Comparison of ENCODE assay signal across 21 cellular contexts in genomic region chr7:111895049-111895448, GRCh38.
DNase-seq lines count a peak whose midpoint lies in the region; ATAC-seq, FAIRE-seq and TF ChIP-seq lines count a peak whose summit lies in the region.
"Had no signal": no experiment of that assay in that cellular context is flagged by ENCODE, and none has a peak within 500 bp of the region (broad histone marks: within the 10 kb centered on the region; RNA-seq: fewer than 3 reads in every experiment).

No MANE protein-coding gene starts in this region.

- no peak overlapping the region for H3K27ac Mint-ChIP-seq in T-helper 2 cell treated with Interferon-gamma antibody and Interleukin-4, amounts not matched to agents 5 μg/mL and 100 μg/mL, for 36 hours
- H3K27ac Mint-ChIP-seq: B cell; CD4-positive, alpha-beta T cell; CD8-positive, alpha-beta T cell had no signal

- H3K9ac ChIP-seq in IMR-90 (ENCODE audit: low read depth, low read length): no peak overlapping the region
- no peak overlapping the region for H3K9ac ChIP-seq in H1 (replicated peaks in 1 of 4; ENCODE audit: extremely low read depth in 1 of 4, low read depth in 3 of 4, low read length in 3 of 4)
- H3K9ac ChIP-seq: BLaER1 treated with 17β-estradiol and CSF1 and Interleukin-3, amounts not matched to agents 10 nM and 100 nM had no signal

- FAIRE-seq in A549 (lab: Jason Lieb, UNC) (no peak), H1 (lab: Jason Lieb, UNC) (no peak)
- FAIRE-seq: A204.1, D721Med, G401.6, GM12891, GM19239 had no signal

- H3K36me3 ChIP-seq in IMR-90 (ENCODE audit: control insufficient read depth, insufficient read depth, low read length) (peaks cover 8% of the 10 kb centered on the region; the same call in 1 of the 2 replicates), H1 (ENCODE audit: control insufficient read depth in 2 of 4, insufficient read depth in 4 of 4, low read length in 3 of 4) (no peaks in the 10 kb centered on the region), testis (ENCODE audit: low read depth, missing control alignments) (no peaks in the 10 kb centered on the region)

- H3K27ac ChIP-seq in A549 (no peak overlapping the region), IMR-90 (ENCODE audit: insufficient read depth, low read length) (no peak overlapping the region), H1 (ENCODE audit: low read depth, low read length) (no peak overlapping the region), testis (no peak overlapping the region)
- H3K27ac ChIP-seq: BLaER1 treated with 17β-estradiol and CSF1 and Interleukin-3, amounts not matched to agents 10 nM and 100 nM; C4-2B had no signal

- DNase-seq in A549 (ENCODE audit: low read depth in 1 of 2, low spot score in 1 of 2) (no peak), IMR-90 (no peak), H1 (ENCODE audit: low read depth in 1 of 2, low spot score in 2 of 2) (no peak), testis (no peak)
- no peak for DNase-seq in T-helper 2 cell treated with Interferon-gamma antibody and Interleukin-4, amounts not matched to agents 5 μg/mL and 100 μg/mL, for 36 hours (ENCODE audit: low spot score)
- DNase-seq: 8988T; AML-193; Caco-2; Calu3; CD4-positive, alpha-beta T cell; CD8-positive, alpha-beta T cell; DMS79 treated with DMSO at 0.1 percent for 48 hours; GF-D8 had no signal

- no peak for TF ChIP-seq RAD21 in A549 (conservative IDR thresholded peaks at IDR 0.05 in 1 of 2, IDR thresholded peaks at IDR 0.05 in 1 of 2)
- no peak for TF ChIP-seq RAD21 in IMR-90 (IDR thresholded peaks at IDR 0.05; ENCODE audit: low read length)
- TF ChIP-seq RAD21 in H1 (IDR thresholded peaks at IDR 0.05 in 1 of 2, conservative IDR thresholded peaks at IDR 0.05 in 1 of 2; ENCODE audit: low read depth in 2 of 2, low read length in 2 of 2): no peak

- no peaks in the 10 kb centered on the region for H3K4me1 Mint-ChIP-seq in T-helper 2 cell treated with Interferon-gamma antibody and Interleukin-4, amounts not matched to agents 5 μg/mL and 100 μg/mL, for 36 hours (ENCODE audit: low read depth)
- H3K4me1 Mint-ChIP-seq: B cell had no signal

- no peak overlapping the region for H2AK9ac ChIP-seq in IMR-90 (replicated peaks; ENCODE audit: low read depth, low read length, poor library complexity)

- no peak overlapping the region for H2AK5ac ChIP-seq in IMR-90 (ENCODE audit: low read depth, low read length)
- H2AK5ac ChIP-seq in H1 (ENCODE audit: low read depth, low read length): no peak overlapping the region

- H3K79me1 ChIP-seq in IMR-90 (ENCODE audit: low read depth in 1 of 2, low read length in 2 of 2) (no peaks in the 10 kb centered on the region), H1 (ENCODE audit: low read depth, low read length) (no peaks in the 10 kb centered on the region)

- H3K56ac ChIP-seq in IMR-90 (ENCODE audit: extremely low read depth, insufficient read depth, low read length) (no peak overlapping the region), H1 (replicated peaks; ENCODE audit: insufficient read length, low read depth, low read length) (no peak overlapping the region)

- H4K20me1 ChIP-seq in IMR-90 (ENCODE audit: insufficient read depth, low read length) (no peaks in the 10 kb centered on the region), H1 (replicated peaks in 1 of 2; ENCODE audit: control insufficient read depth in 1 of 2, insufficient read depth in 2 of 2, low read length in 2 of 2) (no peaks in the 10 kb centered on the region)

- H2AFZ ChIP-seq in IMR-90 (replicated peaks; ENCODE audit: low read length, poor library complexity) (no peak overlapping the region), H1 (ENCODE audit: low read length) (no peak overlapping the region)

- H3K23ac ChIP-seq in IMR-90 (ENCODE audit: low read depth, low read length) (no peak overlapping the region), H1 (ENCODE audit: insufficient read length) (no peak overlapping the region)

- POLR2A ChIA-PET in A549 (lab: Yijun Ruan, JAX): no interaction called here
- POLR2A ChIA-PET in IMR-90 (lab: Charles Lee; ENCODE audit: unreplicated experiment): no interaction called here
- POLR2A ChIA-PET in H1 (lab: Charles Lee; ENCODE audit: partially characterized antibody): no interaction called here

- H3K18ac ChIP-seq in IMR-90 (ENCODE audit: low read depth, low read length) (no peak overlapping the region), H1 (ENCODE audit: extremely low read depth, low read length) (no peak overlapping the region)

- H3K9me1 ChIP-seq in IMR-90 (ENCODE audit: insufficient read depth, low read length): peaks cover 5% of the 10 kb centered on the region; the same call in 1 of the 2 replicates

- H3K4me2 ChIP-seq in A549: no peak overlapping the region
- H3K4me2 ChIP-seq in IMR-90 (ENCODE audit: low read depth, low read length): no peak overlapping the region
- no peak overlapping the region for H3K4me2 ChIP-seq in H1 (ENCODE audit: insufficient read depth in 1 of 2, low read depth in 2 of 2, low read length in 2 of 2)
- H3K4me2 ChIP-seq: BLaER1 treated with 17β-estradiol and CSF1 and Interleukin-3, amounts not matched to agents 10 nM and 100 nM had no signal

- no peaks in the 10 kb centered on the region for H3K79me2 ChIP-seq in H1 (ENCODE audit: control insufficient read depth in 1 of 2, insufficient read depth in 2 of 2, low read length in 2 of 2)

- H2BK120ac ChIP-seq in IMR-90 (ENCODE audit: low read depth, low read length) (no peak overlapping the region), H1 (replicated peaks; ENCODE audit: low read depth, low read length) (no peak overlapping the region)

- H4K5ac ChIP-seq in IMR-90 (ENCODE audit: low read depth, low read length) (no peak overlapping the region), H1 (ENCODE audit: insufficient read length, low read depth, low read length) (no peak overlapping the region)

- no peak overlapping the region for H3K4me3 ChIP-seq in A549
- no peak overlapping the region for H3K4me3 ChIP-seq in IMR-90 (ENCODE audit: insufficient read depth, low read depth, low read length)
- no peak overlapping the region for H3K4me3 ChIP-seq in H1 (ENCODE audit: extremely low read depth in 1 of 4, insufficient read depth in 2 of 4, low read depth in 3 of 4, low read length in 4 of 4)
- no peak overlapping the region for H3K4me3 ChIP-seq in testis
- H3K4me3 ChIP-seq: BLaER1 treated with 17β-estradiol and CSF1 and Interleukin-3, amounts not matched to agents 10 nM and 100 nM had no signal

- in situ Hi-C loops in IMR-90 (cut with MboI; ENCODE audit: low sequenced_read_pairs): no loop called here

- CTCF ChIA-PET in A549 (lab: Yijun Ruan, JAX): interaction anchor here (1.0 to 1.5 kb wide), 2 partner anchors 11 to 142 kb away, joined by 3 read pairs; no protein-coding TSS in a partner anchor
- CTCF ChIA-PET in IMR-90 (lab: Yijun Ruan, JAX): no interaction called here
- CTCF ChIA-PET in H1 (lab: Charles Lee; ENCODE audit: partially characterized antibody): interaction anchor here (1.1 kb wide), 1 partner anchor 72 kb away, joined by 3 read pairs; no protein-coding TSS in a partner anchor

- H3K9me3 ChIP-seq in A549 (no peaks in the 10 kb centered on the region), IMR-90 (ENCODE audit: control insufficient read depth, insufficient read depth, low read length) (no peaks in the 10 kb centered on the region), H1 (ENCODE audit: insufficient read depth in 2 of 2, low read depth in 1 of 2, low read length in 1 of 2) (no peaks in the 10 kb centered on the region), testis (no peaks in the 10 kb centered on the region)
- H3K9me3 ChIP-seq: BLaER1 treated with 17β-estradiol and CSF1 and Interleukin-3, amounts not matched to agents 10 nM and 100 nM; Caco-2 had no signal

- H4K91ac ChIP-seq in IMR-90 (ENCODE audit: insufficient read depth, low read depth, low read length) (no peak overlapping the region), H1 (replicated peaks; ENCODE audit: insufficient read length, low read length) (no peak overlapping the region)

- no peak overlapping the region for H4K8ac ChIP-seq in IMR-90 (ENCODE audit: low read depth in 2 of 2, low read length in 2 of 2)
- no peak overlapping the region for H4K8ac ChIP-seq in H1 (ENCODE audit: extremely low read depth, insufficient read depth, low read length)

- dilution Hi-C loops in IMR-90 (cut with HindIII; ENCODE audit: low sequenced_read_pairs, unreplicated experiment): no loop called here

- H3K4ac ChIP-seq in IMR-90 (ENCODE audit: low read depth, low read length): no peak overlapping the region
- H3K4ac ChIP-seq in H1 (replicated peaks; ENCODE audit: insufficient read length, low read depth, low read length): no peak overlapping the region

- no peaks in the 10 kb centered on the region; the same call in 1 of the 2 replicates for H3K23me2 ChIP-seq in H1 (ENCODE audit: low read depth, low read length)

- TF ChIP-seq EP300 in A549 (IDR thresholded peaks at IDR 0.05) (no peak), H1 (IDR thresholded peaks at IDR 0.05; ENCODE audit: borderline replicate concordance in 1 of 2, low read depth in 2 of 2, low read length in 2 of 2) (no peak)

- BruUV-seq in IMR-90 (replicated peaks; lab: Mats Ljungman, UMichigan): no TSS peak

- no peaks in the 10 kb centered on the region for H3K4me1 ChIP-seq in A549
- H3K4me1 ChIP-seq in IMR-90 (ENCODE audit: control insufficient read depth, insufficient read depth, low read length): no peaks in the 10 kb centered on the region
- no peaks in the 10 kb centered on the region for H3K4me1 ChIP-seq in H1 (replicated peaks in 1 of 4; ENCODE audit: control insufficient read depth in 3 of 4, insufficient read depth in 4 of 4, low read length in 3 of 4)
- H3K4me1 ChIP-seq in testis: no peaks in the 10 kb centered on the region
- H3K4me1 ChIP-seq: BLaER1 treated with 17β-estradiol and CSF1 and Interleukin-3, amounts not matched to agents 10 nM and 100 nM; Caco-2 had no signal

- H3K27me3 Mint-ChIP-seq in T-helper 2 cell treated with Interferon-gamma antibody and Interleukin-4, amounts not matched to agents 5 μg/mL and 100 μg/mL, for 36 hours (ENCODE audit: low read depth): no peaks in the 10 kb centered on the region
- H3K27me3 Mint-ChIP-seq: B cell; CD4-positive, alpha-beta T cell had no signal

- intact Hi-C loops in IMR-90 (cut with micrococcal nuclease): no loop called here
- intact Hi-C loops in testis (cut with DNase I; ENCODE audit: low total_unique reads): no loop called here

- H2BK15ac ChIP-seq in IMR-90 (ENCODE audit: low read depth, low read length) (no peak overlapping the region), H1 (ENCODE audit: low read length) (no peak overlapping the region)

- no peak overlapping the region for H2BK20ac ChIP-seq in IMR-90 (ENCODE audit: low read depth, low read length)
- H2BK20ac ChIP-seq in H1 (ENCODE audit: low read length): no peak overlapping the region

- H3K27me3 ChIP-seq in IMR-90 (ENCODE audit: control insufficient read depth, insufficient read depth, low read length): no peaks in the 10 kb centered on the region
- H3K27me3 ChIP-seq in H1 (replicated peaks in 1 of 4; ENCODE audit: control insufficient read depth in 3 of 4, extremely low read depth in 1 of 4, insufficient read depth in 3 of 4, low read length in 3 of 4): no peaks in the 10 kb centered on the region
- no peaks in the 10 kb centered on the region for H3K27me3 ChIP-seq in testis
- H3K27me3 ChIP-seq: BLaER1 treated with 17β-estradiol and CSF1 and Interleukin-3, amounts not matched to agents 10 nM and 100 nM had no signal

- ATAC-seq in A549: no peak
- ATAC-seq in IMR-90 (ENCODE audit: low read depth): no peak
- ATAC-seq: CD8-positive, alpha-beta T cell had no signal

- WGBS in A549 (ENCODE audit: missing lambda C conversion rate): 86% methylated on average over 2 of the region's 2 CpGs
- WGBS in IMR-90 (ENCODE audit: extremely low coverage in 2 of 2, insufficient read length in 1 of 2), 2 experiments: no CpG with 5 or more reads among the region's 2 CpGs
- 94% methylated on average over 2 of the region's 2 CpGs; no CpG with 5 or more reads in 1 of the 2 experiments for WGBS in H1 (ENCODE audit: extremely low coverage in 1 of 2, insufficient coverage in 1 of 2, insufficient read length in 1 of 2, insufficient replicate concordance in 2 of 2, low coverage in 1 of 2, low lambda C conversion rate in 2 of 2, missing lambda C conversion rate in 1 of 2), 2 experiments
- WGBS in testis, 2 donors: 46 to 77% methylated on average over 2 of the region's 2 CpGs

- H2BK12ac ChIP-seq in H1 (ENCODE audit: low read depth, low read length): no peak overlapping the region

- TF ChIP-seq CTCF in A549 (IDR thresholded peaks at IDR 0.05) (no peak), IMR-90 (conservative IDR thresholded peaks at IDR 0.05; ENCODE audit: low read depth, low read length) (no peak), H1 (IDR thresholded peaks at IDR 0.05; ENCODE audit: control extremely low read depth in 1 of 3, insufficient read depth in 1 of 3, low read depth in 1 of 3, low read length in 3 of 3) (no peak), testis (IDR thresholded peaks at IDR 0.05) (no peak)

- TF ChIP-seq POLR2A in A549 (IDR thresholded peaks at IDR 0.05; ENCODE audit: low read length): no peak
- no peak for TF ChIP-seq POLR2A in IMR-90 (IDR thresholded peaks at IDR 0.05; ENCODE audit: low read depth, low read length)
- TF ChIP-seq POLR2A in H1 (IDR thresholded peaks at IDR 0.05; ENCODE audit: control extremely low read depth in 1 of 2, low read depth in 2 of 2, low read length in 2 of 2): no peak
- no peak for TF ChIP-seq POLR2A in testis (IDR thresholded peaks at IDR 0.05)

- no peak overlapping the region for H3K14ac ChIP-seq in IMR-90 (replicated peaks; ENCODE audit: low read depth, low read length)
- no peak overlapping the region for H3K14ac ChIP-seq in H1 (ENCODE audit: insufficient read length)

- H3K4me3 Mint-ChIP-seq in T-helper 2 cell treated with Interferon-gamma antibody and Interleukin-4, amounts not matched to agents 5 μg/mL and 100 μg/mL, for 36 hours: no peak overlapping the region
- H3K4me3 Mint-ChIP-seq: B cell; CD4-positive, alpha-beta T cell; CD8-positive, alpha-beta T cell had no signal

- no peak overlapping the region for H2BK5ac ChIP-seq in IMR-90 (ENCODE audit: low read depth, low read length, poor library complexity, severe bottlenecking)
- no peak overlapping the region for H2BK5ac ChIP-seq in H1 (ENCODE audit: low read depth, low read length)

- no peaks in the 10 kb centered on the region for H3K36me3 Mint-ChIP-seq in T-helper 2 cell treated with Interferon-gamma antibody and Interleukin-4, amounts not matched to agents 5 μg/mL and 100 μg/mL, for 36 hours (ENCODE audit: low read depth)
- H3K36me3 Mint-ChIP-seq: CD8-positive, alpha-beta T cell had no signal

- no peaks in the 10 kb centered on the region for H3K9me3 Mint-ChIP-seq in T-helper 2 cell treated with Interferon-gamma antibody and Interleukin-4, amounts not matched to agents 5 μg/mL and 100 μg/mL, for 36 hours
- H3K9me3 Mint-ChIP-seq: CD4-positive, alpha-beta T cell; CD8-positive, alpha-beta T cell had no signal

Comparison
In these comparisons a context has a peak if more than half of its experiments do, and no peak if none do; other contexts are left out.
1. Of the 18 proteins assayed by ChIP-seq in both H1 and A549: peak only in H1: none; only in A549: none; in both: MAFK; in neither: 17.